15 cellular contexts compared by ENCODE assay signal in the genomic region with DNA sequence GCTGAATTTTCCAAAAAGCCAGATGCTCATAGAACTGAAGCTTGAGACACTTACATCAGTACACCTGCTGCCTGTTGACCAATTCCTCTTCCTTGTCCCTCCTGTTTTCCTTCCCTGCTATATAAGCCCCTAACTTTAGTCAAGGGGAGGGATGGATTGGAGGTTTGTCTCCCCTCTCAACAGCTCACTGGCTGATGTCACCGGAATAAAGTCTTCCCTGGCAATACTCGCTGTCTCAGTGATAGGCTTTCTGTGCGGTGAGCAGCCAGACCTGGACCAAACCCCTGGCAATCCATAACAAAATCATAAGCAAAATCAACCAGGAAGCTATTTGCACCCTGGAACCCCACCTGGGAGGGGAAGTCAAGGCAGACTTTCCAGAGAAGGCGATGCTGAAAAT. TPM values are rescaled to one million over a fixed set of nuclear protein-coding genes. Genes with fewer than 3 reads are reported as not detected.
DNase-seq lines count a peak whose midpoint lies in the region; ATAC-seq, FAIRE-seq and TF ChIP-seq lines count a peak whose summit lies in the region.
"Had no signal": no experiment of that assay in that cellular context is flagged by ENCODE, and none has a peak within 500 bp of the region (broad histone marks: within the 10 kb centered on the region; RNA-seq: fewer than 3 reads in every experiment).

No MANE protein-coding gene starts in this region.

- H2AFZ ChIP-seq in H9 (ENCODE audit: low read length): no peak overlapping the region
- H2AFZ ChIP-seq in osteoblast (ENCODE audit: low read length): no peak overlapping the region

- H3K27me3 Mint-ChIP-seq in activated CD4-positive, alpha-beta T cell treated with anti-CD3 and anti-CD28 coated beads, Interleukin-2, amount 10 ng/mL, durations not matched to agents 7 days and 5 days: peaks cover 20% of the 10 kb centered on the region
- peaks cover 79% of the 10 kb centered on the region for H3K27me3 Mint-ChIP-seq in H9 (ENCODE audit: low read depth)
- peaks cover 24% of the 10 kb centered on the region for H3K27me3 Mint-ChIP-seq in activated naive CD8-positive, alpha-beta T cell treated with anti-CD3 and anti-CD28 coated beads, Interleukin-2, amount 10 ng/mL, durations not matched to agents 7 days and 5 days

- H3K4me3 Mint-ChIP-seq in activated CD4-positive, alpha-beta T cell treated with anti-CD3 and anti-CD28 coated beads, Interleukin-2, amount 10 ng/mL, durations not matched to agents 7 days and 5 days: peak overlapping the region; percentile 69
- peak overlapping the region; percentile 50 to 77; a peak in 4 of 5 replicates for H3K4me3 Mint-ChIP-seq in H9
- H3K4me3 Mint-ChIP-seq in activated naive CD8-positive, alpha-beta T cell treated with anti-CD3 and anti-CD28 coated beads, Interleukin-2, amount 10 ng/mL, durations not matched to agents 7 days and 5 days: peak overlapping the region; percentile 68

- H2AK5ac ChIP-seq in H9 (ENCODE audit: insufficient read length, low read length): no peak overlapping the region

- ATAC-seq in activated naive CD8-positive, alpha-beta T cell treated with anti-CD3 and anti-CD28 coated beads, Interleukin-2, amount 10 ng/mL, durations not matched to agents 7 days and 5 days (ENCODE audit: low read depth): no peak

- H3K23me2 ChIP-seq in H9 (ENCODE audit: insufficient read length, low read depth, low read length, poor library complexity, severe bottlenecking): peaks cover 5% of the 10 kb centered on the region

- H2BK12ac ChIP-seq in H9 (ENCODE audit: insufficient read length, low read depth, low read length): no peak overlapping the region

- H3K9me3 ChIP-seq in H9 (ENCODE audit: control insufficient read depth, low read depth, low read length) (no peaks in the 10 kb centered on the region), osteoblast (ENCODE audit: low read depth, low read length) (no peaks in the 10 kb centered on the region), colonic mucosa (no peaks in the 10 kb centered on the region)
- H3K9me3 ChIP-seq: tibial artery had no signal

- no peak overlapping the region for H3K4ac ChIP-seq in H9 (ENCODE audit: low read depth, low read length)

- FAIRE-seq in urothelium cell line (lab: Jason Lieb, UNC): no peak

- intact Hi-C loops in colonic mucosa (cut with DNase I): no loop called here

- no peak overlapping the region for H3K27ac ChIP-seq in H9 (ENCODE audit: insufficient read length, low read depth, low read length)
- H3K27ac ChIP-seq in osteoblast (ENCODE audit: low read depth, low read length): no peak overlapping the region
- H3K27ac ChIP-seq in colonic mucosa: no peak overlapping the region
- H3K27ac ChIP-seq: HL-60, tibial artery had no signal

- H3T11ph ChIP-seq in H9 (ENCODE audit: low read length): no peak overlapping the region

- H4K20me1 ChIP-seq in H9 (ENCODE audit: control insufficient read depth, insufficient read depth, insufficient read length) (no peaks in the 10 kb centered on the region), osteoblast (ENCODE audit: insufficient read depth, low read length) (no peaks in the 10 kb centered on the region)

- no peak overlapping the region for H2BK120ac ChIP-seq in H9 (ENCODE audit: low read depth, low read length, poor library complexity, severe bottlenecking)

- H4K5ac ChIP-seq in H9 (ENCODE audit: insufficient read length, low read depth, low read length): no peak overlapping the region

- no CpG with 5 or more reads among the region's 4 CpGs for WGBS in H9 (ENCODE audit: extremely low coverage, insufficient read length, low lambda C conversion rate)

- POLR2A ChIA-PET in activated CD4-positive, alpha-beta T cell treated with anti-CD3 and anti-CD28 coated beads, Interleukin-2, amount 10 ng/mL, durations not matched to agents 7 days and 5 days (lab: Charles Lee): no interaction called here
- POLR2A ChIA-PET in activated naive CD8-positive, alpha-beta T cell treated with anti-CD3 and anti-CD28 coated beads, Interleukin-2, amount 10 ng/mL, durations not matched to agents 7 days and 5 days (lab: Charles Lee): no interaction called here

- peaks cover 4% of the 10 kb centered on the region for H3K36me3 Mint-ChIP-seq in activated CD4-positive, alpha-beta T cell treated with anti-CD3 and anti-CD28 coated beads, Interleukin-2, amount 10 ng/mL, durations not matched to agents 7 days and 5 days (ENCODE audit: low read depth)
- H3K36me3 Mint-ChIP-seq in H9 (ENCODE audit: insufficient read depth in 1 of 3, low read depth in 3 of 3): no peaks in the 10 kb centered on the region
- H3K36me3 Mint-ChIP-seq in activated naive CD8-positive, alpha-beta T cell treated with anti-CD3 and anti-CD28 coated beads, Interleukin-2, amount 10 ng/mL, durations not matched to agents 7 days and 5 days: peaks cover 2% of the 10 kb centered on the region

- H3K27ac Mint-ChIP-seq in activated CD4-positive, alpha-beta T cell treated with anti-CD3 and anti-CD28 coated beads, Interleukin-2, amount 10 ng/mL, durations not matched to agents 7 days and 5 days: peak overlapping the region; percentile 74
- H3K27ac Mint-ChIP-seq in H9: no peak overlapping the region
- H3K27ac Mint-ChIP-seq in activated naive CD8-positive, alpha-beta T cell treated with anti-CD3 and anti-CD28 coated beads, Interleukin-2, amount 10 ng/mL, durations not matched to agents 7 days and 5 days: peak overlapping the region; percentile 31

- H3K79me2 ChIP-seq in H9 (ENCODE audit: insufficient read depth, low read length): no peaks in the 10 kb centered on the region
- no peaks in the 10 kb centered on the region for H3K79me2 ChIP-seq in osteoblast (ENCODE audit: insufficient read depth, low read length)

- H3K27me3 ChIP-seq in H9 (ENCODE audit: insufficient read depth, low read length): peaks cover 20% of the 10 kb centered on the region; the same call in 1 of the 2 replicates
- H3K27me3 ChIP-seq in osteoblast (ENCODE audit: insufficient read depth, low read length): peaks cover 53% of the 10 kb centered on the region
- no peaks in the 10 kb centered on the region for H3K27me3 ChIP-seq in colonic mucosa

- H3K9ac ChIP-seq in H9 (ENCODE audit: extremely low read depth, insufficient read length, low read length) (no peak overlapping the region), colonic mucosa (ENCODE audit: low read depth in 2 of 2, low read length in 2 of 2) (no peak overlapping the region)

- H3K79me1 ChIP-seq in H9 (ENCODE audit: insufficient read depth, low read depth, low read length, poor library complexity, severe bottlenecking): no peaks in the 10 kb centered on the region

- no peak overlapping the region for H2BK20ac ChIP-seq in H9 (ENCODE audit: low read depth, low read length, poor library complexity, severe bottlenecking)

- H3K4me1 Mint-ChIP-seq in activated CD4-positive, alpha-beta T cell treated with anti-CD3 and anti-CD28 coated beads, Interleukin-2, amount 10 ng/mL, durations not matched to agents 7 days and 5 days: peaks cover 49% of the 10 kb centered on the region
- H3K4me1 Mint-ChIP-seq in H9: peaks cover 13 to 20% of the 10 kb centered on the region in 2 experiments
- peaks cover 34% of the 10 kb centered on the region for H3K4me1 Mint-ChIP-seq in activated naive CD8-positive, alpha-beta T cell treated with anti-CD3 and anti-CD28 coated beads, Interleukin-2, amount 10 ng/mL, durations not matched to agents 7 days and 5 days

- TF ChIP-seq CTCF in H9 (conservative IDR thresholded peaks at IDR 0.05) (no peak), osteoblast (IDR thresholded peaks at IDR 0.05; ENCODE audit: extremely low read depth, low read depth, low read length) (no peak), colonic mucosa (IDR thresholded peaks at IDR 0.05) (no peak)

- no peak overlapping the region for H2BK5ac ChIP-seq in H9 (ENCODE audit: insufficient read length, low read length)

- H3K36me3 ChIP-seq in osteoblast (ENCODE audit: insufficient read depth, low read length) (no peaks in the 10 kb centered on the region), colonic mucosa (no peaks in the 10 kb centered on the region)
- H3K36me3 ChIP-seq: tibial artery had no signal

- H3K9me3 Mint-ChIP-seq in activated CD4-positive, alpha-beta T cell treated with anti-CD3 and anti-CD28 coated beads, Interleukin-2, amount 10 ng/mL, durations not matched to agents 7 days and 5 days: no peaks in the 10 kb centered on the region
- 0 out of 5 replicates have a peak, but pooled peaks cover 0 to 2% of the 10 kb centered on the region in 2 experiments for H3K9me3 Mint-ChIP-seq in H9
- no peaks in the 10 kb centered on the region for H3K9me3 Mint-ChIP-seq in activated naive CD8-positive, alpha-beta T cell treated with anti-CD3 and anti-CD28 coated beads, Interleukin-2, amount 10 ng/mL, durations not matched to agents 7 days and 5 days

- no peak overlapping the region for H4K91ac ChIP-seq in H9 (ENCODE audit: insufficient read length, low read depth, low read length)

- no peak overlapping the region for H3K18ac ChIP-seq in H9 (ENCODE audit: insufficient read length, low read depth, low read length)

- no peak overlapping the region for H3K23ac ChIP-seq in H9 (ENCODE audit: insufficient read length, low read depth, low read length)

- DNase-seq in activated CD4-positive, alpha-beta T cell treated with anti-CD3 and anti-CD28 coated beads, Interleukin-2, amount 10 ng/mL, durations not matched to agents 7 days and 5 days: no peak
- DNase-seq in activated CD4-positive, alpha-beta T cell treated with anti-CD3 and anti-CD28 coated beads for 4 hours: no peak
- DNase-seq in H9 (no peak), osteoblast (ENCODE audit: insufficient read length, low spot score, missing footprints) (peak; percentile 58), colonic mucosa (no peak), dedifferentiated amniotic fluid mesenchymal stem cell (ENCODE audit: extremely low spot score) (no peak), urothelium cell line (ENCODE audit: low spot score) (no peak)
- no peak for DNase-seq in activated naive CD8-positive, alpha-beta T cell treated with anti-CD3 and anti-CD28 coated beads, Interleukin-2, amount 10 ng/mL, durations not matched to agents 7 days and 5 days
- DNase-seq: DMS 273 treated with DMSO at 0.1 percent for 48 hours, hippocampal formation, NCI-H2029 treated with DMSO at 0.1 percent for 48 hours, NCI-H69, tibial artery had no signal

- no peaks in the 10 kb centered on the region for H3K4me1 ChIP-seq in H9 (ENCODE audit: insufficient read depth, low read length)
- H3K4me1 ChIP-seq in osteoblast (ENCODE audit: insufficient read depth, low read length): peaks cover 3% of the 10 kb centered on the region
- H3K4me1 ChIP-seq in colonic mucosa: peaks cover 3% of the 10 kb centered on the region

- H4K8ac ChIP-seq in H9 (replicated peaks; ENCODE audit: insufficient read length, low read depth, low read length): no peak overlapping the region

- H3K56ac ChIP-seq in H9 (ENCODE audit: insufficient read length, low read depth, low read length): no peak overlapping the region

- H2BK15ac ChIP-seq in H9 (ENCODE audit: low read depth, low read length): no peak overlapping the region

- no peak overlapping the region for H3K14ac ChIP-seq in H9 (ENCODE audit: insufficient read depth, low read length)

- CTCF ChIA-PET in activated CD4-positive, alpha-beta T cell treated with anti-CD3 and anti-CD28 coated beads, Interleukin-2, amount 10 ng/mL, durations not matched to agents 7 days and 5 days (lab: Charles Lee): interaction anchor here (0.6 kb wide), 1 partner anchor 420 kb away, joined by 3 read pairs; no protein-coding TSS in a partner anchor

- no peak overlapping the region for H3K4me3 ChIP-seq in osteoblast (ENCODE audit: insufficient read depth, low read length)
- H3K4me3 ChIP-seq in colonic mucosa: no peak overlapping the region

- H3K4me2 ChIP-seq in H9 (ENCODE audit: insufficient read depth, insufficient read length, low read length) (no peak overlapping the region), osteoblast (ENCODE audit: insufficient read depth, low read length) (no peak overlapping the region)

RNA-seq across cellular contexts. Expression of a gene that starts 0.9 kb away (rescaled TPM):
- 1 to 10 TPM; 6.5 to 6.7 TPM for total RNA-seq in activated CD4-positive, alpha-beta T cell treated with anti-CD3 and anti-CD28 coated beads, Interleukin-2, amount 10 ng/mL, durations not matched to agents 7 days and 5 days
- total RNA-seq in H9 (2021): 0.70 and 0.74 TPM in 2 replicates
- total RNA-seq in activated naive CD8-positive, alpha-beta T cell treated with anti-CD3 and anti-CD28 coated beads, Interleukin-2, amount 10 ng/mL, durations not matched to agents 7 days and 5 days: 1 to 10 TPM; 7.7 to 8.2 TPM
- total RNA-seq in osteoblast: under 0.01 TPM in 2 replicates
- 1 to 10 TPM; 5.0 to 9.7 TPM for total RNA-seq in colonic mucosa
- total RNA-seq: A673 had no signal

RNA-seq across cellular contexts. Expression of a gene that starts 26.3 kb away (rescaled TPM):
- under 1 TPM; 0.10 to 0.12 TPM for total RNA-seq in activated CD4-positive, alpha-beta T cell treated with anti-CD3 and anti-CD28 coated beads, Interleukin-2, amount 10 ng/mL, durations not matched to agents 7 days and 5 days
- 4.8 and 5.3 TPM in 2 replicates for total RNA-seq in H9 (2021)
- total RNA-seq in activated naive CD8-positive, alpha-beta T cell treated with anti-CD3 and anti-CD28 coated beads, Interleukin-2, amount 10 ng/mL, durations not matched to agents 7 days and 5 days: under 1 TPM; 0.57 to 0.69 TPM
- total RNA-seq in osteoblast: 0.88 and 1.1 TPM in 2 replicates
- 1 to 10 TPM in 1 of 2 donors, under 1 TPM in 1; 0.64 to 1.1 TPM for total RNA-seq in colonic mucosa
- total RNA-seq: A673 had no signal

Comparison
In these comparisons a context has a peak if more than half of its experiments do, and no peak if none do; other contexts are left out.
1. H3K27ac Mint-ChIP-seq: peak in activated CD4-positive, alpha-beta T cell treated with anti-CD3 and anti-CD28 coated beads, Interleukin-2, amount 10 ng/mL, durations not matched to agents 7 days and 5 days (single experiment) and activated naive CD8-positive, alpha-beta T cell treated with anti-CD3 and anti-CD28 coated beads, Interleukin-2, amount 10 ng/mL, durations not matched to agents 7 days and 5 days (single experiment); none in H9 (0 of 3).
2. Peak in every context shown above with its lines, with median percentiles within 50 percentile points of each other: H3K4me3 Mint-ChIP-seq.